23 cellular contexts compared by ENCODE assay signal in the genomic region with DNA sequence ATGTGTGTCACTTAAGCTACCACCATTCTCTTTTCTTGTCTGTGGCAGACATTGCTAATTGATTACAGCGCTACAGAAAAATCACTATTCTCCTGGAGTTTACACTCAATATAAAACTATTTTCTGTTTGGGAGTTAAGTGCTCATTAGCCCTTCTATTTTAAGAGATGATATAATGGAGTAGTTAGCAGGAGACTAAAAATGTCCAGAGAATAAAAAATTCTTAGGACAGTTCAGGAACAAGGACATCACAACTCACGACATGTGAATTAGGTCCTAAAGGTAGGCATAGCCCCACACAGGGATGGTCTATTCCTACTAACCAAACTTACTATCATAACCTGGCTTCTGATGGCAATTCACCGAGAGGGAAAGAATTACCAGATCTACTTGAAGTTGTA.
"Had no signal": no experiment of that assay in that cellular context is flagged by ENCODE, and none has a peak within 500 bp of the region (broad histone marks: within the 10 kb centered on the region; RNA-seq: fewer than 3 reads in every experiment).

No MANE protein-coding gene starts in this region.

- H3K36me3 Mint-ChIP-seq: activated naive CD8-positive, alpha-beta T cell; natural killer cell; neural progenitor cell had no signal

- DNase-seq: activated CD4-positive, alpha-beta T cell treated with anti-CD3 and anti-CD28 coated beads for 48 hours; activated CD4-positive, alpha-beta T cell treated with anti-CD3 and anti-CD28 coated beads, Interleukin-2, amount 50 U/mL, for 48 hours; activated CD8-positive, alpha-beta memory T cell treated with anti-CD3 and anti-CD28 coated beads for 24 hours; activated effector memory CD4-positive, alpha-beta T cell treated with Interleukin-2 at 50 U/mL for 16 hours; activated naive CD4-positive, alpha-beta T cell treated with Interleukin-2 at 50 U/mL for 16 hours; anterior cingulate cortex; effector CD8-positive, alpha-beta T cell; left colon; lower lobe of right lung; mesenchymal stem cell; natural killer cell; occipital lobe; right cardiac atrium; spleen; stimulated activated naive CD8-positive, alpha-beta T cell treated with anti-CD3 and anti-CD28 coated beads, Interleukin-15, Interleukin-2, amounts not matched to agents 100 U/mL and 50 U/mL, for 24 hours; T-helper 1 cell; testis; transverse colon had no signal

- H3K4me1 ChIP-seq: lower lobe of right lung, parathyroid adenoma, spleen, testis, transverse colon had no signal

- H3K36me3 ChIP-seq: lower lobe of right lung, neural progenitor cell, spleen, transverse colon had no signal

- H3K4me3 ChIP-seq: hepatocyte, lower lobe of right lung, neural progenitor cell, spleen, testis, transverse colon had no signal

- H3K79me2 ChIP-seq: hepatocyte, parathyroid adenoma had no signal

- H3K9me3 ChIP-seq: lower lobe of right lung, spleen, testis, transverse colon had no signal

- H3K4me1 Mint-ChIP-seq: natural killer cell, neural progenitor cell had no signal

- ATAC-seq: left colon; lower lobe of right lung; natural killer cell; stimulated activated naive CD8-positive, alpha-beta T cell treated with anti-CD3 and anti-CD28 coated beads, Interleukin-15, Interleukin-2, amounts not matched to agents 100 U/mL and 50 U/mL, for 24 hours had no signal

- H3K27me3 ChIP-seq: hepatocyte, neural progenitor cell, spleen, testis, transverse colon had no signal

- H3K27ac ChIP-seq: hepatocyte, lower lobe of right lung, neural progenitor cell, parathyroid adenoma, spleen, testis, transverse colon had no signal

- H3K9me3 Mint-ChIP-seq: natural killer cell; neural progenitor cell; T-helper 2 cell treated with Interferon-gamma antibody and Interleukin-4, amounts not matched to agents 5 μg/mL and 100 μg/mL, for 36 hours had no signal

- H3K4me3 Mint-ChIP-seq: activated naive CD8-positive, alpha-beta T cell; natural killer cell; neural progenitor cell; T-helper 2 cell treated with Interferon-gamma antibody and Interleukin-4, amounts not matched to agents 5 μg/mL and 100 μg/mL, for 36 hours had no signal

- H3K27ac Mint-ChIP-seq: activated naive CD8-positive, alpha-beta T cell; natural killer cell; neural progenitor cell; T-helper 2 cell treated with Interferon-gamma antibody and Interleukin-4, amounts not matched to agents 5 μg/mL and 100 μg/mL, for 36 hours had no signal

- H3K4me2 ChIP-seq: hepatocyte, neural progenitor cell had no signal

- H3K27me3 Mint-ChIP-seq: activated naive CD8-positive, alpha-beta T cell had no signal

- H3K9ac ChIP-seq: neural progenitor cell, parathyroid adenoma had no signal
